In the genomic region with DNA sequence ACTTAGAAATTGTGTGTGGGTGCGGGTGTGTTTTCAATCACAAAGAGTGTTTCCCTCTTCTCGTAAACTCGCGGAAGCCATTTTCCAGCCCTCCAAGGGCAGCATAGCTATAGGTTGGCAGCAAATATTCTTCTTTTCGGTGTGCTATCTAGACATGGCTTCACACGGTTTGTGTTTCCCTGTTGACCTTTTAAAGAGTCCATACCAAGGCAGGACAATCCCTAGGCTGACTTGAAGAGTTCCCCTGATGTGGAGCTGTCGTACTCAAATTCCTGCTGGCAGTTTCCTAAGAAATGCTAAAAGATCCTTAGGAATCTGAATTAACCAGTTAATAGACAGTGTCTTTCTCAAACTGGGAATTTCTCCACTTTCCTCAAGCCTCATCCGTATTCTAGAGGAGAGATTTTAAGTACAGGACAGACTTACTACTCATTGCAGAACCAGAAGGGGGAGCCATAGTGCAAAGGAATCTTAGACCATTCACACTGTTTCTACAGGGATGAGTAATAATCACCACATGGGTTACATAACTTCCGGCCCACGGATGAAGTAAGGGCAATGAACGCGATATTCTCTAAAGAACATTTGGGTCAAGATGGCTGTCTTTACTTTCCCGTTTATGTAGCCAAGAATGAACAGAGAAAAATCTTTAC, we compare ENCODE assay signal across 8 cellular contexts.
DNase-seq lines count a peak whose midpoint lies in the region; ATAC-seq, FAIRE-seq and TF ChIP-seq lines count a peak whose summit lies in the region.

No MANE protein-coding gene starts in this region.

- ATAC-seq in GM21737 (IDR thresholded peaks at IDR 0.05; ENCODE audit: unreplicated experiment), result no peak
- ATAC-seq in stimulated activated naive B cell treated with anti-CD40 and anti-IgM and Interleukin-4, amounts not matched to agents 10 μg/mL and 1 μg/mL and 100 μg/mL, for 72 hours (replicated peaks), result no peak

- H3K4me1 ChIP-seq in DOHH2 (ENCODE audit: control insufficient read depth, low read length) (no peaks in the 10 kb centered on the region), Karpas-422 (ENCODE audit: low read length) (no peaks in the 10 kb centered on the region), keratinocyte (ENCODE audit: control insufficient read depth, extremely low read depth, insufficient read depth, low read length) (no peaks in the 10 kb centered on the region)
- no peaks in the 10 kb centered on the region for H3K4me1 ChIP-seq in effector memory CD4-positive, alpha-beta T cell (ENCODE audit: control insufficient read depth, insufficient read depth, low read length, poor library complexity, severe bottlenecking)

- no peak overlapping the region for H2AFZ ChIP-seq in Karpas-422 (ENCODE audit: low read length)
- no peak overlapping the region for H2AFZ ChIP-seq in keratinocyte (ENCODE audit: control insufficient read depth, low read length)

- H3K36me3 ChIP-seq in DOHH2 (ENCODE audit: control insufficient read depth, low read length) (no peaks in the 10 kb centered on the region), Karpas-422 (ENCODE audit: insufficient read depth, low read length) (no peaks in the 10 kb centered on the region), keratinocyte (ENCODE audit: control insufficient read depth in 2 of 2, extremely low read depth in 1 of 2, insufficient read depth in 2 of 2, low read length in 2 of 2) (no peaks in the 10 kb centered on the region)
- H3K36me3 ChIP-seq in effector memory CD4-positive, alpha-beta T cell (ENCODE audit: control insufficient read depth, insufficient read depth, low read length), result no peaks in the 10 kb centered on the region

- no peak for FAIRE-seq in keratinocyte (lab: Jason Lieb, UNC)

- no peak overlapping the region for H3K4me2 ChIP-seq in DOHH2 (ENCODE audit: low read length)
- no peak overlapping the region for H3K4me2 ChIP-seq in Karpas-422 (ENCODE audit: low read depth, low read length, poor library complexity, severe bottlenecking)
- no peak overlapping the region for H3K4me2 ChIP-seq in keratinocyte (ENCODE audit: control insufficient read depth, extremely low read depth, insufficient read depth, low read depth, low read length)

- H3K9ac ChIP-seq in Karpas-422 (ENCODE audit: low read length), result no peak overlapping the region
- H3K9ac ChIP-seq in keratinocyte (ENCODE audit: control insufficient read depth, extremely low read depth, insufficient read depth, low read length), result no peak overlapping the region

- no peaks in the 10 kb centered on the region for H4K20me1 ChIP-seq in DOHH2 (ENCODE audit: control insufficient read depth, insufficient read depth, low read depth, low read length)
- H4K20me1 ChIP-seq in Karpas-422 (ENCODE audit: insufficient read depth, low read depth, low read length), result no peaks in the 10 kb centered on the region
- H4K20me1 ChIP-seq in keratinocyte (ENCODE audit: control insufficient read depth, extremely low read depth, insufficient read depth, low read length), result no peaks in the 10 kb centered on the region

- no peaks in the 10 kb centered on the region for H3K36me3 Mint-ChIP-seq in stimulated activated naive B cell treated with anti-CD40 and anti-IgM and Interleukin-4, amounts not matched to agents 10 μg/mL and 1 μg/mL and 100 μg/mL, for 72 hours

- dilution Hi-C loops in keratinocyte (cut with MboI; ENCODE audit: extremely low pct_ligation_motif_present, low sequenced_read_pairs), result no loop called here

- TF ChIP-seq CTCF in DOHH2 (IDR thresholded peaks at IDR 0.05; ENCODE audit: low read depth, low read length, poor library complexity, severe bottlenecking) (peak; percentile 48), VCaP (conservative IDR thresholded peaks at IDR 0.05) (peak; percentile 59), keratinocyte (optimal IDR thresholded peaks at IDR 0.05 in 1 of 3, IDR thresholded peaks at IDR 0.05 in 1 of 3, conservative IDR thresholded peaks at IDR 0.05 in 1 of 3; ENCODE audit: extremely low read depth in 1 of 3, insufficient read depth in 2 of 3, low read length in 3 of 3) (peak; percentile 4 to 19 (median 15)), GM20000 (IDR thresholded peaks at IDR 0.05; ENCODE audit: extremely low read depth, missing control alignments) (no peak)

- H3K9me3 ChIP-seq in DOHH2 (ENCODE audit: control insufficient read depth, insufficient read depth, low read length) (no peaks in the 10 kb centered on the region; the same call in 1 of the 2 replicates), Karpas-422 (ENCODE audit: low read length) (no peaks in the 10 kb centered on the region), keratinocyte (ENCODE audit: control insufficient read depth, low read depth, low read length) (no peaks in the 10 kb centered on the region)
- no peaks in the 10 kb centered on the region for H3K9me3 ChIP-seq in effector memory CD4-positive, alpha-beta T cell (ENCODE audit: control insufficient read depth, low read length)

- no peak overlapping the region for H3K27ac Mint-ChIP-seq in stimulated activated naive B cell treated with anti-CD40 and anti-IgM and Interleukin-4, amounts not matched to agents 10 μg/mL and 1 μg/mL and 100 μg/mL, for 72 hours

- peaks cover 6 to 9% of the 10 kb centered on the region in 2 donors for H3K9me3 Mint-ChIP-seq in stimulated activated naive B cell treated with anti-CD40 and anti-IgM and Interleukin-4, amounts not matched to agents 10 μg/mL and 1 μg/mL and 100 μg/mL, for 72 hours

- H3K4me3 ChIP-seq in DOHH2 (ENCODE audit: low read length), result no peak overlapping the region
- no peak overlapping the region for H3K4me3 ChIP-seq in Karpas-422 (ENCODE audit: low read length)
- no peak overlapping the region for H3K4me3 ChIP-seq in keratinocyte (ENCODE audit: control insufficient read depth in 2 of 3, extremely low read depth in 1 of 3, insufficient read depth in 2 of 3, low read depth in 1 of 3, low read length in 3 of 3)
- no peak overlapping the region for H3K4me3 ChIP-seq in effector memory CD4-positive, alpha-beta T cell (ENCODE audit: insufficient read depth, low read depth, low read length, poor library complexity, severe bottlenecking)

- H3K27me3 Mint-ChIP-seq in stimulated activated naive B cell treated with anti-CD40 and anti-IgM and Interleukin-4, amounts not matched to agents 10 μg/mL and 1 μg/mL and 100 μg/mL, for 72 hours, result peaks cover 0 to 6% of the 10 kb centered on the region in 2 donors

- no peak overlapping the region for H3K4me3 Mint-ChIP-seq in stimulated activated naive B cell treated with anti-CD40 and anti-IgM and Interleukin-4, amounts not matched to agents 10 μg/mL and 1 μg/mL and 100 μg/mL, for 72 hours

- H3K79me2 ChIP-seq in DOHH2 (ENCODE audit: control insufficient read depth, low read length) (no peaks in the 10 kb centered on the region), Karpas-422 (ENCODE audit: low read length) (no peaks in the 10 kb centered on the region), keratinocyte (ENCODE audit: control insufficient read depth, insufficient read depth, low read length) (no peaks in the 10 kb centered on the region)

- H3K27me3 ChIP-seq in DOHH2 (ENCODE audit: control insufficient read depth, low read length) (no peaks in the 10 kb centered on the region), Karpas-422 (ENCODE audit: low read length) (no peaks in the 10 kb centered on the region), keratinocyte (ENCODE audit: control insufficient read depth, extremely low read depth, insufficient read depth, low read length) (no peaks in the 10 kb centered on the region)
- no peaks in the 10 kb centered on the region for H3K27me3 ChIP-seq in effector memory CD4-positive, alpha-beta T cell (replicated peaks; ENCODE audit: control insufficient read depth, insufficient read depth, low read length, poor library complexity, severe bottlenecking)

- H3K9me1 ChIP-seq in keratinocyte (ENCODE audit: control insufficient read depth, extremely low read depth, insufficient read depth, low read length), result no peaks in the 10 kb centered on the region

- H3K27ac ChIP-seq in DOHH2 (ENCODE audit: low read depth, low read length) (no peak overlapping the region), Karpas-422 (ENCODE audit: low read length) (no peak overlapping the region), VCaP (no peak overlapping the region), keratinocyte (ENCODE audit: control insufficient read depth, insufficient read depth, low read length) (no peak overlapping the region)
- no peak overlapping the region for H3K27ac ChIP-seq in effector memory CD4-positive, alpha-beta T cell (ENCODE audit: insufficient read depth, low read length, poor library complexity, severe bottlenecking)

- H3K4me1 Mint-ChIP-seq in stimulated activated naive B cell treated with anti-CD40 and anti-IgM and Interleukin-4, amounts not matched to agents 10 μg/mL and 1 μg/mL and 100 μg/mL, for 72 hours, result no peaks in the 10 kb centered on the region

- H3K9me2 ChIP-seq in DOHH2 (replicated peaks; ENCODE audit: control insufficient read depth, low read length), result no peaks in the 10 kb centered on the region
- no peaks in the 10 kb centered on the region for H3K9me2 ChIP-seq in Karpas-422 (replicated peaks; ENCODE audit: insufficient read depth, low read length)

- DNase-seq in Karpas-422, result peak; percentile 81
- DNase-seq in keratinocyte (ENCODE audit: low read depth, low spot score), result no peak
- DNase-seq in GM20000 (ENCODE audit: low spot score), result no peak
- DNase-seq in effector memory CD4-positive, alpha-beta T cell, result no peak
- DNase-seq in stimulated activated naive B cell treated with anti-CD40 and anti-IgM and Interleukin-4, amounts not matched to agents 10 μg/mL and 1 μg/mL and 100 μg/mL, for 72 hours, result no peak

- no peaks in the 10 kb centered on the region for H3F3A ChIP-seq in DOHH2 (ENCODE audit: control insufficient read depth, insufficient read depth)
